Comparison of ENCODE assay signal across 1 cellular context in genomic region chr7:4698707-4699275, GRCh38.
TF ChIP-seq lines count a peak whose summit lies in the region.

No MANE protein-coding gene starts in this region.

TF ChIP-seq in HepG2, 621 proteins besides CTCF, POLR2A, EP300 and RAD21 (continued from another document):
- no peak for TF ChIP-seq SALL2 (CRISPR knock-in tag; IDR thresholded peaks at IDR 0.05)
- TF ChIP-seq ZNF121 (CRISPR knock-in tag; IDR thresholded peaks at IDR 0.05) = peak; percentile 88
- TF ChIP-seq ZNF644 (CRISPR knock-in tag; IDR thresholded peaks at IDR 0.05; ENCODE audit: low read depth) = no peak
- no peak for TF ChIP-seq TERF1 (CRISPR knock-in tag; IDR thresholded peaks at IDR 0.05)
- no peak for TF ChIP-seq SUZ12 (IDR thresholded peaks at IDR 0.05; ENCODE audit: low read depth, low read length)
- TF ChIP-seq HMGXB4 (CRISPR knock-in tag; IDR thresholded peaks at IDR 0.05; ENCODE audit: borderline replicate concordance in 1 of 2, low read depth in 1 of 2) = no peak
- 0 out of 2 replicates have a peak, but pooled peaks have one; percentile 15 for TF ChIP-seq ZMYM3 (CRISPR knock-in tag; IDR thresholded peaks at IDR 0.05)
- no peak for TF ChIP-seq ZNF180 (CRISPR knock-in tag; IDR thresholded peaks at IDR 0.05; ENCODE audit: borderline replicate concordance, low read depth)
